Comparison of ENCODE assay signal across 28 cellular contexts in the genomic region with DNA sequence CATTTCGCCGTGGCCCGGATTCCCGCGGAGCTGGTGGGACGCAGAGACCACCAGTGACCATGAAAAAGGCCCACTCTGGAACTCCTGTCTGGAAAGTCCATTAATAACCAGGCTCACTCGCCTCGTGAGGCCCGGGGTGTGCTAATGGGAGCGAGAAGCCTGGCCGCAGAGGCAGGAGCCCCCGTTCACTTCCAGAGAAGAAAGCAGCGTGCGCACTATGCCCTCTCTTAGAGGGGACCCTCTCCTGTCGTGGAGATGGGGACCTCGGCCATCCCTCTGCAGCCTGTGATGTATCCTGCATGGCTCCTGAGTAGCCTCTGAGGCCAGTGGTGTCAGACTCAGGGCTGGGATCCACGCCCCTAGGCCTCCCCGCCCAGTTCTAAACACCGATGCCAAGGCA.
"Had no signal": no experiment of that assay in that cellular context is flagged by ENCODE, and none has a peak within 500 bp of the region (broad histone marks: within the 10 kb centered on the region; RNA-seq: fewer than 3 reads in every experiment).

No MANE protein-coding gene starts in this region.

- H3K27ac Mint-ChIP-seq: immature natural killer cell; neural progenitor cell; progenitor cell of endocrine pancreas; stimulated activated naive CD8-positive, alpha-beta T cell treated with anti-CD3 and anti-CD28 coated beads, Interleukin-15, Interleukin-2, amounts not matched to agents 100 ng/mL and 50 ng/mL, for 24 hours; type B pancreatic cell had no signal

- DNase-seq: hypothalamus; immature natural killer cell; kidney; left colon; left lung; lower lobe of right lung; mammary epithelial cell; mesenchymal stem cell; naive thymus-derived CD8-positive, alpha-beta T cell; occipital lobe; right cardiac atrium; stimulated activated CD4-positive, alpha-beta T cell treated with anti-CD3 and anti-CD28 coated beads, Interleukin-12 subunit alpha, Interleukin-12 subunit beta, amount 100 ng/mL, for 4 hours; stimulated activated CD4-positive, alpha-beta T cell treated with anti-CD3 and anti-CD28 coated beads, Interleukin-15, amount 100 ng/mL, for 24 hours; stimulated activated CD4-positive, alpha-beta T cell treated with anti-CD3 and anti-CD28 coated beads, Interleukin-2, amount 100 ng/mL, for 24 hours; stimulated activated CD4-positive, alpha-beta T cell treated with anti-CD3 and anti-CD28 coated beads, Interleukin-4, amount 100 ng/mL, for 1 hour; stimulated activated naive CD4-positive, alpha-beta T cell; uterus had no signal

- H3K4me1 Mint-ChIP-seq: immature natural killer cell; naive thymus-derived CD8-positive, alpha-beta T cell; nephron had no signal

- H3K4me1 ChIP-seq: left lung, lower lobe of right lung, neural progenitor cell, parathyroid adenoma, tibial nerve, uterus had no signal

- H3K27ac ChIP-seq: left lung, lower lobe of right lung, neural progenitor cell, neutrophil, parathyroid adenoma, suprapubic skin, tibial nerve, uterus had no signal

- ATAC-seq: left colon; naive thymus-derived CD8-positive, alpha-beta T cell; right cardiac atrium; sciatic nerve had no signal

- H3K36me3 Mint-ChIP-seq: immature natural killer cell, neural progenitor cell, type B pancreatic cell had no signal

- H3K9me3 ChIP-seq: left lung, lower lobe of right lung, neutrophil, suprapubic skin, uterus had no signal

- H3K4me3 Mint-ChIP-seq: immature natural killer cell; naive thymus-derived CD8-positive, alpha-beta T cell; nephron; neural progenitor cell; stimulated activated naive CD8-positive, alpha-beta T cell treated with anti-CD3 and anti-CD28 coated beads, Interleukin-15, Interleukin-2, amounts not matched to agents 100 ng/mL and 50 ng/mL, for 24 hours had no signal

- H3K4me3 ChIP-seq: left lung, lower lobe of right lung, neural progenitor cell, skin epidermis, suprapubic skin, tibial nerve, uterus had no signal

- H3K9ac ChIP-seq: neural progenitor cell, parathyroid adenoma had no signal

- H3K9me3 Mint-ChIP-seq: type B pancreatic cell had no signal

- H3K27me3 ChIP-seq: tibial nerve, uterus had no signal

- H3K36me3 ChIP-seq: left lung, lower lobe of right lung, neural progenitor cell, neutrophil, suprapubic skin, tibial nerve, uterus had no signal
